ENCODE assay signal across 1 cellular context in the genomic region with DNA sequence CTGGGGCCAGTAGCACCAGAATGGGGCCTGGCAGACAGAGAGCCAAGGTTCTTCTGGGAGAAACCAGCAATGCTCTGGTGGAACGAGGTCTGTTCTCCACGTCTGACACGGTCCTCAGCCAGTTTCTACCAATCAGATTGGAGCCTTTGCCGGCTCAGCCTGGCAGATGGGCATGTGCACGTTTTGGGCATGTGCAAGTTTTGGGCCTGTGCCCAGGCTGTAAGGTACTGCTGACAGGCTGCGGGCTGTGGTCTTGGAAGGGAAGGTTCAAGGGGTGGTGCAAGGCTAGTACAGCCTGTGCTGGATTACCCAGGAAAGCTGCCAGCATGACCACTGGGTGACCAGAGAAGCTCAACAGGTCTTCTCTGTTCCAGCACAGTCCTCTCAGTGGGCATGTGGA.
TF ChIP-seq lines count a peak whose summit lies in the region.

No MANE protein-coding gene starts in this region.

TF ChIP-seq in HEK293, 187 proteins besides CTCF, POLR2A, EP300 and RAD21:
- TF ChIP-seq ZNF112 (tag by site-specific recombination; IDR thresholded peaks at IDR 0.05) (no peak), ZBTB20 (tag by site-specific recombination; IDR thresholded peaks at IDR 0.05) (no peak), ZNF426 (tag by site-specific recombination; IDR thresholded peaks at IDR 0.05) (no peak), ZNF394 (tag by site-specific recombination; IDR thresholded peaks at IDR 0.05; ENCODE audit: borderline replicate concordance) (no peak), ZNF16 (tag by site-specific recombination; IDR thresholded peaks at IDR 0.05; ENCODE audit: low read depth) (no peak), SCRT2 (tag by site-specific recombination; IDR thresholded peaks at IDR 0.05) (peak; percentile 75), YY2 (tag by site-specific recombination; IDR thresholded peaks at IDR 0.05) (no peak), SCRT1 (tag by site-specific recombination; IDR thresholded peaks at IDR 0.05; ENCODE audit: borderline replicate concordance) (0 out of 2 replicates have a peak, but pooled peaks have one; percentile 28)
